In the genomic region with DNA sequence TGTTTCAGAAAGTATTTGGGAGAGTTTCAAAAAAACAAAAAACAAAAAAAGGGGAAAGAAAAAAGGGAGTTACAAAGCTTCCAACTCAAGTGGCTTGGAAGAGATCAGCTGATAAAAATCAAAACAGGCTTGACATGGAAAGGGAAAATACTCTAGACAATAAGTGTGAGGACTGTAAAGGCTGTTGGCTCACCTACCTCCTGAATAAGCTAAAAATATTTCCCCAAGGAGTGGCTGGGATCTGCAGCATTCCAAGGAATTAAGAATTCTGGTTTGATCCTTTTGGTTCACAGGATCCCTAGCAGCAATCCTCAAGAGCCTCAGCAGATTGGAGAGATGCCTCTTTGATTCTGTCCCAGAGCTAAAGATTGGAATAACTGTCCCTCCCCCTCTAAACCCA, we compare ENCODE assay signal across 21 cellular contexts. TPM values are rescaled to one million over a fixed set of nuclear protein-coding genes. Genes with fewer than 3 reads are reported as not detected.
A peak's percentile ranks its signal among the peaks of the same experiment; 100 is the strongest.
DNase-seq lines count a peak whose midpoint lies in the region; ATAC-seq and TF ChIP-seq lines count a peak whose summit lies in the region.
"Had no signal": no experiment of that assay in that cellular context is flagged by ENCODE, and none has a peak within 500 bp of the region (broad histone marks: within the 10 kb centered on the region; RNA-seq: fewer than 3 reads in every experiment).

No MANE protein-coding gene starts in this region.

- no peak overlapping the region for H4K12ac ChIP-seq in trophoblast cell (ENCODE audit: low read depth, low read length)

- H2BK120ac ChIP-seq in mesenchymal stem cell (ENCODE audit: low read depth, low read length) (no peak overlapping the region), trophoblast cell (ENCODE audit: insufficient read depth, low read length, poor library complexity) (no peak overlapping the region)

- ATAC-seq in WTC11, result no peak
- ATAC-seq in HG03354 (IDR thresholded peaks at IDR 0.05; ENCODE audit: poor library complexity, severe bottlenecking, unreplicated experiment), result no peak
- ATAC-seq: A549, Panc1 had no signal

- H3K9me3 Mint-ChIP-seq in WTC11, result no peaks in the 10 kb centered on the region
- H3K9me3 Mint-ChIP-seq: CD4-positive, alpha-beta T cell had no signal

- no peak overlapping the region for H3K27ac ChIP-seq in mesenchymal stem cell (ENCODE audit: low read length, poor library complexity, severe bottlenecking)
- H3K27ac ChIP-seq in trophoblast cell (ENCODE audit: low read depth, low read length), result peak overlapping the region; percentile 15
- H3K27ac ChIP-seq: A549 had no signal

- H3K18ac ChIP-seq in mesenchymal stem cell (ENCODE audit: low read depth in 1 of 2, low read length in 2 of 2) (no peak overlapping the region), trophoblast cell (ENCODE audit: low read length) (no peak overlapping the region)

- DNase-seq in WTC11 (ENCODE audit: low spot score) (no peak), mesenchymal stem cell (no peak), trophoblast cell (no peak), COLO668 (lab: John Stamatoyannopoulos, UW; ENCODE audit: unreplicated experiment) (no peak), cortex of kidney (lab: John Stamatoyannopoulos, UW) (no peak)
- DNase-seq: Caco-2; CD4-positive, alpha-beta T cell; DMS 273 treated with DMSO at 0.1 percent for 48 hours; DMS79 treated with DMSO at 0.1 percent for 48 hours; Kasumi-1; NCI-H1694; NCI-H2081; NCI-H2171; NCI-H524 treated with DMSO at 0.1 percent for 48 hours; NCI-H82 had no signal

- CTCF ChIA-PET in WTC11 (lab: Charles Lee), result interaction anchor here (0.9 to 7.8 kb wide), 9 partner anchors 8 to 75 kb away, joined by 4 to 159 read pairs (median 36); a partner anchor contains a TSS

- H3K23ac ChIP-seq in mesenchymal stem cell (ENCODE audit: low read length in 2 of 2) (no peak overlapping the region), trophoblast cell (ENCODE audit: low read length) (no peak overlapping the region)

- no peak overlapping the region for H2AFZ ChIP-seq in mesenchymal stem cell (ENCODE audit: low read depth, low read length)
- no peak overlapping the region for H2AFZ ChIP-seq in trophoblast cell (ENCODE audit: insufficient read depth, low read length, poor library complexity)

- H4K8ac ChIP-seq in mesenchymal stem cell (ENCODE audit: low read length) (no peak overlapping the region), trophoblast cell (ENCODE audit: low read depth, low read length) (no peak overlapping the region)

- no peak overlapping the region for H3K4me3 Mint-ChIP-seq in WTC11
- H3K4me3 Mint-ChIP-seq: CD4-positive, alpha-beta T cell had no signal

- peak overlapping the region; percentile 71 for H3K27ac Mint-ChIP-seq in WTC11
- H3K27ac Mint-ChIP-seq: CD4-positive, alpha-beta T cell had no signal

- H3K4me3 ChIP-seq in mesenchymal stem cell (ENCODE audit: insufficient read depth in 1 of 2, low read depth in 1 of 2, low read length in 2 of 2) (no peak overlapping the region), trophoblast cell (ENCODE audit: low read depth, low read length) (no peak overlapping the region)
- H3K4me3 ChIP-seq: A549 had no signal

- H2AK5ac ChIP-seq in mesenchymal stem cell (ENCODE audit: low read length, severe bottlenecking) (no peak overlapping the region), trophoblast cell (ENCODE audit: low read length) (no peak overlapping the region)

- H2BK5ac ChIP-seq in mesenchymal stem cell (ENCODE audit: low read depth, low read length, poor library complexity, severe bottlenecking), result no peak overlapping the region
- no peak overlapping the region for H2BK5ac ChIP-seq in trophoblast cell (ENCODE audit: low read depth, low read length, poor library complexity)

- H3K9me3 ChIP-seq in mesenchymal stem cell (ENCODE audit: control insufficient read depth, low read length) (no peaks in the 10 kb centered on the region), trophoblast cell (ENCODE audit: insufficient read depth, low read depth, low read length) (peaks cover 2% of the 10 kb centered on the region)
- H3K9me3 ChIP-seq: A549, Caco-2 had no signal

- H3K4ac ChIP-seq in mesenchymal stem cell (ENCODE audit: low read depth in 1 of 2, low read length in 2 of 2) (no peak overlapping the region), trophoblast cell (ENCODE audit: low read depth, low read length) (no peak overlapping the region)

- H3K4me1 Mint-ChIP-seq in WTC11, result peaks cover 5% of the 10 kb centered on the region

- TF ChIP-seq CTCF in WTC11 (IDR thresholded peaks at IDR 0.05), result no peak

- H3K4me2 ChIP-seq in mesenchymal stem cell (ENCODE audit: low read length, poor library complexity, severe bottlenecking) (no peak overlapping the region), trophoblast cell (ENCODE audit: low read length) (no peak overlapping the region)
- H3K4me2 ChIP-seq: A549 had no signal

- H3K27me3 ChIP-seq in mesenchymal stem cell (ENCODE audit: control insufficient read depth in 1 of 2, insufficient read depth in 1 of 2, low read length in 2 of 2) (peaks cover 0 to 7% of the 10 kb centered on the region in 2 experiments), trophoblast cell (ENCODE audit: insufficient read depth, low read length) (no peaks in the 10 kb centered on the region)

- H3K27me3 Mint-ChIP-seq in WTC11 (ENCODE audit: low read depth), result no peaks in the 10 kb centered on the region; the same call in 1 of the 2 replicates
- H3K27me3 Mint-ChIP-seq: CD4-positive, alpha-beta T cell had no signal

- H3K9ac ChIP-seq in mesenchymal stem cell (ENCODE audit: low read length) (peak overlapping the region; percentile 29), trophoblast cell (ENCODE audit: low read length) (no peak overlapping the region)

- H3K79me1 ChIP-seq in mesenchymal stem cell (replicated peaks; ENCODE audit: low read length, poor library complexity, severe bottlenecking) (no peaks in the 10 kb centered on the region), trophoblast cell (ENCODE audit: low read length) (no peaks in the 10 kb centered on the region)

- H3K36me3 Mint-ChIP-seq in WTC11, result no peaks in the 10 kb centered on the region

- no peak overlapping the region for H2BK15ac ChIP-seq in mesenchymal stem cell (ENCODE audit: low read depth, poor library complexity, severe bottlenecking)

- peaks cover 5% of the 10 kb centered on the region for H3K4me1 ChIP-seq in mesenchymal stem cell (ENCODE audit: control insufficient read depth, insufficient read depth, low read depth, low read length)
- H3K4me1 ChIP-seq in trophoblast cell (ENCODE audit: control insufficient read depth in 1 of 2, insufficient read depth in 2 of 2, low read length in 2 of 2), result peaks cover 6 to 10% of the 10 kb centered on the region in 2 experiments

- POLR2A ChIA-PET in WTC11 (lab: Charles Lee), result interaction anchor here (0.6 kb wide), 1 partner anchor 16 kb away, joined by 3 read pairs; no protein-coding TSS in a partner anchor

- H3K14ac ChIP-seq in mesenchymal stem cell (ENCODE audit: low read length in 2 of 2) (no peak overlapping the region), trophoblast cell (ENCODE audit: low read length) (no peak overlapping the region)

- no peak overlapping the region for H2BK12ac ChIP-seq in mesenchymal stem cell (ENCODE audit: low read length in 2 of 2)
- no peak overlapping the region for H2BK12ac ChIP-seq in trophoblast cell (ENCODE audit: low read length)

- H3K36me3 ChIP-seq in mesenchymal stem cell (ENCODE audit: control insufficient read depth in 1 of 2, insufficient read depth in 2 of 2, low read depth in 1 of 2, low read length in 2 of 2) (peaks cover 3 to 4% of the 10 kb centered on the region in 2 experiments), trophoblast cell (ENCODE audit: control insufficient read depth in 1 of 2, insufficient read depth in 2 of 2, low read length in 2 of 2) (peaks cover 0 to 2% of the 10 kb centered on the region in 2 experiments)

- H4K91ac ChIP-seq in mesenchymal stem cell (ENCODE audit: low read length) (no peak overlapping the region), trophoblast cell (ENCODE audit: low read depth, low read length) (no peak overlapping the region)

- no peaks in the 10 kb centered on the region for H3K79me2 ChIP-seq in trophoblast cell (ENCODE audit: control insufficient read depth, insufficient read depth, low read length, poor library complexity)

TF ChIP-seq in WTC11, 78 proteins besides CTCF, POLR2A, EP300 and RAD21 (continues in another document):
- no peak for TF ChIP-seq ZNF232 (CRISPR knock-in tag; IDR thresholded peaks at IDR 0.05)
- no peak for TF ChIP-seq GTF2I (CRISPR knock-in tag; conservative IDR thresholded peaks at IDR 0.05)
- no peak for TF ChIP-seq FOXJ3 (CRISPR knock-in tag; IDR thresholded peaks at IDR 0.05; ENCODE audit: borderline replicate concordance)
- TF ChIP-seq JAZF1 (CRISPR knock-in tag; IDR thresholded peaks at IDR 0.05), result no peak
- no peak for TF ChIP-seq FOXK1 (CRISPR knock-in tag; IDR thresholded peaks at IDR 0.05)

RNA-seq across cellular contexts. Expression of a gene that starts 11.2 kb away (rescaled TPM):
- total RNA-seq in WTC11 (2021), result 28.8 to 35.8 TPM (median 33.8 TPM) in 3 replicates
- 13.8 TPM for polyA plus RNA-seq in mesenchymal stem cell (2013, experiment 1 of 2)
- polyA plus RNA-seq in mesenchymal stem cell (2013, experiment 2 of 2), result 15.8 TPM
- polyA plus RNA-seq in trophoblast cell (2013), result 24.6 and 25.3 TPM in 2 replicates

RNA-seq across cellular contexts. Expression of a gene that starts 16.4 kb away (rescaled TPM):
- 8.1 to 12.8 TPM (median 11.9 TPM) in 3 replicates for total RNA-seq in WTC11 (2021)
- polyA plus RNA-seq in mesenchymal stem cell (2013, experiment 1 of 2), result 4.3 TPM
- polyA plus RNA-seq in mesenchymal stem cell (2013, experiment 2 of 2), result 4.1 TPM
- polyA plus RNA-seq in trophoblast cell (2013), result 3.0 and 3.6 TPM in 2 replicates

RNA-seq across cellular contexts. Expression of a gene that starts 36.6 kb away (rescaled TPM):
- 52.4 to 57.6 TPM (median 53.5 TPM) in 3 replicates for total RNA-seq in WTC11 (2021)
- polyA plus RNA-seq in mesenchymal stem cell (2013, experiment 1 of 2), result 21.3 TPM
- 21.5 TPM for polyA plus RNA-seq in mesenchymal stem cell (2013, experiment 2 of 2)
- 29.6 and 29.8 TPM in 2 replicates for polyA plus RNA-seq in trophoblast cell (2013)

RNA-seq across cellular contexts. Expression of a gene that starts 41.2 kb away (rescaled TPM):
- 200 to 224 TPM (median 203 TPM) in 3 replicates for total RNA-seq in WTC11 (2021)
- 155 TPM for polyA plus RNA-seq in mesenchymal stem cell (2013, experiment 1 of 2)
- 156 TPM for polyA plus RNA-seq in mesenchymal stem cell (2013, experiment 2 of 2)
- 159 and 160 TPM in 2 replicates for polyA plus RNA-seq in trophoblast cell (2013)

RNA-seq across cellular contexts. Expression of a gene that starts 48.5 kb away (rescaled TPM):
- not detected in 3 replicates for total RNA-seq in WTC11 (2021)
- polyA plus RNA-seq in mesenchymal stem cell (2013, experiment 1 of 2), result not detected
- not detected for polyA plus RNA-seq in mesenchymal stem cell (2013, experiment 2 of 2)
- not detected in 2 replicates for polyA plus RNA-seq in trophoblast cell (2013)
- total RNA-seq: Caco-2, H1, MCF 10A had no signal
- polyA plus RNA-seq: A549, BJ, H1 had no signal
